In the genomic region with DNA sequence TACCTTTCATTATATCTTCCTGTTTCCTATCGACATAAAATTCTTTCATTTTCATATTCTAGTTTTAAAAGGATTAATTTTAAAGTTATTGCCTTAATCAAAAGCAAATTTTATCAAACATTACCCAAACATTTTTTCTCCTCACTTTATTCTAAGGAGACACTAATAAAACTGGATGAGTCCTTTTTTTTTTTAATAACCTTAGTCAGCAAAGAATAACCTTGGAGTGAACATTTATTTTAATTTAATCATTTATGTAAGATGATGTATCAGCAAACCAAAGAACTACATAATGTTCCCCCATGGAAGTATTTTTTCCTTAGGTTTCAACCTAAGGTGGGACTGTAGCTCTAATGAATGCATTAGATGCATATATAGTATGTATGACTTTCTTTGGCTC, we compare ENCODE assay signal across 1 cellular context.
TF ChIP-seq lines count a peak whose summit lies in the region.

No MANE protein-coding gene starts in this region.

TF ChIP-seq in K562, 482 proteins besides CTCF, POLR2A, EP300 and RAD21:
- TF ChIP-seq HMBOX1 (IDR thresholded peaks at IDR 0.05) (no peak), FOSL1 (tag; conservative IDR thresholded peaks at IDR 0.05) (no peak), HSF4 (CRISPR knock-in tag; IDR thresholded peaks at IDR 0.05; ENCODE audit: borderline replicate concordance) (no peak), RUNX1 (IDR thresholded peaks at IDR 0.05; ENCODE audit: low read depth) (no peak), RREB1 (CRISPR knock-in tag; IDR thresholded peaks at IDR 0.05) (no peak), CBX2 (IDR thresholded peaks at IDR 0.05; ENCODE audit: insufficient read depth, low read length, poor library complexity, severe bottlenecking) (no peak), YY1 (IDR thresholded peaks at IDR 0.05; ENCODE audit: borderline replicate concordance in 1 of 3, control insufficient read depth in 1 of 3, extremely low read depth in 1 of 3, insufficient read depth in 3 of 3, insufficient read length in 1 of 3, insufficient replicate concordance in 2 of 3, low read depth in 1 of 3, low read length in 2 of 3) (no peak), KHSRP (IDR thresholded peaks at IDR 0.05) (no peak), SAP30 (IDR thresholded peaks at IDR 0.05; ENCODE audit: borderline replicate concordance, insufficient read depth, low read depth, low read length, poor library complexity, severe bottlenecking) (no peak), SNIP1 (IDR thresholded peaks at IDR 0.05; ENCODE audit: low read depth) (no peak), SRSF1 (IDR thresholded peaks at IDR 0.05; ENCODE audit: low read depth, low read length) (no peak), MAFG (tag; conservative IDR thresholded peaks at IDR 0.05) (0 out of 2 replicates have a peak, but pooled peaks have one; percentile 14), ZNF316 (IDR thresholded peaks at IDR 0.05) (peak; percentile 73), HNRNPLL (IDR thresholded peaks at IDR 0.05; ENCODE audit: low read depth, low read length, poor library complexity, severe bottlenecking) (no peak), SLC30A9 (CRISPR knock-in tag; IDR thresholded peaks at IDR 0.05) (no peak), NR2F6 (CRISPR knock-in tag; IDR thresholded peaks at IDR 0.05) (no peak), ZZZ3 (IDR thresholded peaks at IDR 0.05) (no peak)
